In genomic region chr13:62014299-62014698, GRCh38 we compare ENCODE assay signal across 8 cellular contexts.
DNase-seq lines count a peak whose midpoint lies in the region; ATAC-seq and TF ChIP-seq lines count a peak whose summit lies in the region.

No MANE protein-coding gene starts in this region.

- peak; percentile 19 for DNase-seq in NCI-H1694 treated with DMSO at 0.1 percent for 48 hours (lab: John Stamatoyannopoulos, UW)
- peak; percentile 70 for DNase-seq in adipocyte (ENCODE audit: low read depth)
- DNase-seq in nephron progenitor cell = no peak
- no peak for DNase-seq in sciatic nerve (ENCODE audit: low spot score)
- DNase-seq in activated CD8-positive, alpha-beta memory T cell treated with anti-CD3 and anti-CD28 coated beads for 24 hours = no peak
- DNase-seq in activated effector memory CD4-positive, alpha-beta T cell treated with Interleukin-2 at 50 U/mL for 16 hours = no peak

- no peak overlapping the region for H3K27ac Mint-ChIP-seq in nephron progenitor cell

- no peaks in the 10 kb centered on the region for H3K9me3 Mint-ChIP-seq in nephron progenitor cell

- intact Hi-C loops in sciatic nerve (cut with DNase I) = no loop called here

- peak overlapping the region; percentile 41 for H3K9ac ChIP-seq in adipocyte (ENCODE audit: low read length)

- no peaks in the 10 kb centered on the region for H3K36me3 ChIP-seq in adipocyte (ENCODE audit: control insufficient read depth, insufficient read depth, low read length, severe bottlenecking)

- no peaks in the 10 kb centered on the region for H3K27me3 ChIP-seq in adipocyte (replicated peaks; ENCODE audit: control insufficient read depth, insufficient read depth, low read length)

- no peak for TF ChIP-seq POLR2A in GM18505 (IDR thresholded peaks at IDR 0.05; ENCODE audit: borderline replicate concordance, extremely low read depth, insufficient read depth, insufficient read length)

- no peaks in the 10 kb centered on the region for H3K36me3 Mint-ChIP-seq in nephron progenitor cell (ENCODE audit: low read depth)

- H3K4me1 ChIP-seq in adipocyte (ENCODE audit: control insufficient read depth, insufficient read depth, low read length) = no peaks in the 10 kb centered on the region

- peak overlapping the region; percentile 75 for H3K4me3 ChIP-seq in adipocyte (ENCODE audit: low read length)

- peak; percentile 12 for TF ChIP-seq CTCF in nephron progenitor cell (IDR thresholded peaks at IDR 0.05)

- H3K9me3 ChIP-seq in adipocyte (ENCODE audit: control insufficient read depth, low read length) = no peaks in the 10 kb centered on the region

- no peak overlapping the region for H3K4me3 Mint-ChIP-seq in nephron progenitor cell

- no peaks in the 10 kb centered on the region for H3K4me1 Mint-ChIP-seq in nephron progenitor cell

- peak; percentile 75 for ATAC-seq in GM18511 (IDR thresholded peaks at IDR 0.05; ENCODE audit: unreplicated experiment)
- ATAC-seq in sciatic nerve = no peak
- ATAC-seq in GM18505 (IDR thresholded peaks at IDR 0.05; ENCODE audit: unreplicated experiment) = no peak

- H3K27me3 Mint-ChIP-seq in nephron progenitor cell (ENCODE audit: low read depth, poor library complexity) = no peaks in the 10 kb centered on the region

Comparison
In these comparisons a context has a peak if more than half of its experiments do, and no peak if none do; other contexts are left out.
1. DNase-seq: peak in NCI-H1694 treated with DMSO at 0.1 percent for 48 hours (single experiment) and adipocyte (single experiment); none in nephron progenitor cell (single experiment), sciatic nerve (single experiment), activated CD8-positive, alpha-beta memory T cell treated with anti-CD3 and anti-CD28 coated beads for 24 hours (single experiment) and activated effector memory CD4-positive, alpha-beta T cell treated with Interleukin-2 at 50 U/mL for 16 hours (single experiment).